17 cellular contexts compared by ENCODE assay signal in the genomic region with DNA sequence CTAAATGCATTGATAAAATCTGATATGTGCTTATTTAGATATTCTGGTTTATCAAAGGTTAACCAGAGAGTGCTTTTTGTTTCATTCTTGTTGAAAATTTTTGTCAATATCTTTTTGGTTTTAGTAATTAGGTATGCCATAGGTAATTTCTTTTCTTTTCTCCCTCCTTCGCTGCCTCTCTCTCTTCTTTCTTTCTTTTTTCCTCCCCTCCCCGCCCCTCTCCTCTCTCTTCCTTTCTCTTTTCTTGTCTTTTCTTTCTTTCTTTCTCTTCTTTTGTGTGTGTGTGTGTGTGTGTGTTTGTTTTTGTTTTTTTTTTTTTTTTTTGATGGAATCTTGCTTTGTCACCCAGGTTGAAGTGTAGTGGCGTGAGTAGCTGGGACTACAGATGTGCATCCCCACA. TPM values are rescaled to one million over a fixed set of nuclear protein-coding genes. Genes with fewer than 3 reads are reported as not detected.
DNase-seq lines count a peak whose midpoint lies in the region; ATAC-seq and TF ChIP-seq lines count a peak whose summit lies in the region.
"Had no signal": no experiment of that assay in that cellular context is flagged by ENCODE, and none has a peak within 500 bp of the region (broad histone marks: within the 10 kb centered on the region; RNA-seq: fewer than 3 reads in every experiment).

No MANE protein-coding gene starts in this region.

- no peak overlapping the region for H2AFZ ChIP-seq in hepatocyte

- no peaks in the 10 kb centered on the region for H3K36me3 ChIP-seq in hepatocyte (replicated peaks; ENCODE audit: insufficient read depth, low read depth)
- H3K36me3 ChIP-seq: spleen, thyroid gland had no signal

- peak overlapping the region; percentile 50 for H3K4me3 Mint-ChIP-seq in activated CD4-positive, alpha-beta T cell treated with anti-CD3 and anti-CD28 coated beads, Interleukin-2, amount 10 ng/mL, durations not matched to agents 24 days and 14 days
- H3K4me3 Mint-ChIP-seq in stimulated activated effector memory CD8-positive, alpha-beta T cell treated with anti-CD3 and anti-CD28 coated beads, Interleukin-12 subunit alpha, Interleukin-12 subunit beta, amount 100 ng/mL, for 72 hours: peak overlapping the region; percentile 21
- H3K4me3 Mint-ChIP-seq: IgD-negative memory B cell had no signal

- no peaks in the 10 kb centered on the region for H3K27me3 Mint-ChIP-seq in activated CD4-positive, alpha-beta T cell treated with anti-CD3 and anti-CD28 coated beads, Interleukin-2, amount 10 ng/mL, durations not matched to agents 24 days and 14 days
- H3K27me3 Mint-ChIP-seq: IgD-negative memory B cell had no signal

- no peaks in the 10 kb centered on the region for H3K36me3 Mint-ChIP-seq in activated CD4-positive, alpha-beta T cell treated with anti-CD3 and anti-CD28 coated beads, Interleukin-2, amount 10 ng/mL, durations not matched to agents 24 days and 14 days (ENCODE audit: low read depth)
- H3K36me3 Mint-ChIP-seq in stimulated activated effector memory CD8-positive, alpha-beta T cell treated with anti-CD3 and anti-CD28 coated beads, Interleukin-12 subunit alpha, Interleukin-12 subunit beta, amount 100 ng/mL, for 72 hours: peaks cover 29% of the 10 kb centered on the region

- no peak overlapping the region for H3K4me3 ChIP-seq in hepatocyte
- H3K4me3 ChIP-seq: spleen, thyroid gland had no signal

- no peak for DNase-seq in activated CD4-positive, alpha-beta T cell treated with anti-CD3 and anti-CD28 coated beads, Interleukin-2, amount 10 ng/mL, durations not matched to agents 24 days and 14 days
- DNase-seq in activated CD4-positive, alpha-beta T cell treated with anti-CD3 and anti-CD28 coated beads, Interleukin-2, amount 50 U/mL, for 48 hours: no peak
- DNase-seq in hepatocyte (ENCODE audit: low spot score) (no peak), left cardiac atrium (no peak)
- DNase-seq in stimulated activated effector memory CD8-positive, alpha-beta T cell treated with anti-CD3 and anti-CD28 coated beads, Interleukin-12 subunit alpha, Interleukin-12 subunit beta, amount 100 ng/mL, for 72 hours (ENCODE audit: low spot score in 2 of 2): no peak
- DNase-seq: activated T-cell treated with anti-CD3 and anti-CD28 coated beads for 4 hours; DMS153; effector CD8-positive, alpha-beta T cell; NCI-H1417 treated with DMSO at 0.1 percent for 48 hours; NCI-H510A; spleen; thyroid gland had no signal

- H3K4me2 ChIP-seq in hepatocyte: no peak overlapping the region

- H3K4me1 Mint-ChIP-seq in activated CD4-positive, alpha-beta T cell treated with anti-CD3 and anti-CD28 coated beads, Interleukin-2, amount 10 ng/mL, durations not matched to agents 24 days and 14 days: peaks cover 75% of the 10 kb centered on the region
- peaks cover 83% of the 10 kb centered on the region for H3K4me1 Mint-ChIP-seq in stimulated activated effector memory CD8-positive, alpha-beta T cell treated with anti-CD3 and anti-CD28 coated beads, Interleukin-12 subunit alpha, Interleukin-12 subunit beta, amount 100 ng/mL, for 72 hours

- H3K9me2 ChIP-seq in hepatocyte (replicated peaks; ENCODE audit: insufficient read depth): no peaks in the 10 kb centered on the region

- intact Hi-C loops in activated CD4-positive, alpha-beta T cell treated with anti-CD3 and anti-CD28 coated beads, Interleukin-2, amount 10 ng/mL, durations not matched to agents 24 days and 14 days (cut with micrococcal nuclease): loop anchor here (5.0 kb wide), 2 partner anchors 163 to 1792 kb away; partner anchors contain the start of gene NDUFS5
- intact Hi-C loops in left cardiac atrium (cut with DNase I): loop anchor here (2.0 to 5.0 kb wide), 4 partner anchors 67 to 237 kb away; no protein-coding TSS in a partner anchor

- no peaks in the 10 kb centered on the region for H3K9me3 ChIP-seq in hepatocyte (ENCODE audit: low read depth)
- H3K9me3 ChIP-seq: spleen, thyroid gland had no signal

- H3K27me3 ChIP-seq in hepatocyte: no peaks in the 10 kb centered on the region
- H3K27me3 ChIP-seq: spleen, thyroid gland had no signal

- 78% methylated on average over 3 of the region's 3 CpGs for WGBS in hepatocyte (ENCODE audit: low lambda C conversion rate, missing lambda C conversion rate)

- H3K27ac Mint-ChIP-seq in activated CD4-positive, alpha-beta T cell treated with anti-CD3 and anti-CD28 coated beads, Interleukin-2, amount 10 ng/mL, durations not matched to agents 24 days and 14 days: peak overlapping the region; percentile 87
- peak overlapping the region; percentile 96 for H3K27ac Mint-ChIP-seq in stimulated activated effector memory CD8-positive, alpha-beta T cell treated with anti-CD3 and anti-CD28 coated beads, Interleukin-12 subunit alpha, Interleukin-12 subunit beta, amount 100 ng/mL, for 72 hours

- TF ChIP-seq CTCF in VCaP (conservative IDR thresholded peaks at IDR 0.05) (no peak), hepatocyte (IDR thresholded peaks at IDR 0.05; ENCODE audit: poor library complexity) (no peak)

- no peaks in the 10 kb centered on the region for H3K9me3 Mint-ChIP-seq in activated CD4-positive, alpha-beta T cell treated with anti-CD3 and anti-CD28 coated beads, Interleukin-2, amount 10 ng/mL, durations not matched to agents 24 days and 14 days
- H3K9me3 Mint-ChIP-seq in stimulated activated effector memory CD8-positive, alpha-beta T cell treated with anti-CD3 and anti-CD28 coated beads, Interleukin-12 subunit alpha, Interleukin-12 subunit beta, amount 100 ng/mL, for 72 hours: no peaks in the 10 kb centered on the region
- H3K9me3 Mint-ChIP-seq: IgD-negative memory B cell had no signal

- peaks cover 67% of the 10 kb centered on the region for H3K79me2 ChIP-seq in hepatocyte

- H4K20me1 ChIP-seq in hepatocyte (ENCODE audit: insufficient read depth, poor library complexity, severe bottlenecking): no peaks in the 10 kb centered on the region

- H3K27ac ChIP-seq in VCaP: peak overlapping the region; percentile 26; the same call in 1 of the 2 replicates
- H3K27ac ChIP-seq in hepatocyte: peak overlapping the region; percentile 53

- peaks cover 12% of the 10 kb centered on the region for H3K4me1 ChIP-seq in hepatocyte (ENCODE audit: insufficient read depth)

- ATAC-seq in stimulated activated effector memory CD8-positive, alpha-beta T cell treated with anti-CD3 and anti-CD28 coated beads, Interleukin-12 subunit alpha, Interleukin-12 subunit beta, amount 100 ng/mL, for 72 hours: no peak
- ATAC-seq in HG03469 (IDR thresholded peaks at IDR 0.05; ENCODE audit: unreplicated experiment) (no peak), GM21360 (IDR thresholded peaks at IDR 0.05; ENCODE audit: unreplicated experiment) (no peak), left cardiac atrium (no peak)
- ATAC-seq: Right ventricle myocardium inferior had no signal

RNA-seq across cellular contexts. Expression of gene MACF1, which starts 14.4 kb away (rescaled TPM):
- total RNA-seq in activated CD4-positive, alpha-beta T cell treated with anti-CD3 and anti-CD28 coated beads, Interleukin-2, amount 10 ng/mL, durations not matched to agents 24 days and 14 days: 203 and 204 TPM in 2 replicates
- total RNA-seq in hepatocyte: 136 TPM in 2 replicates
- 47.1 and 60.1 TPM in 2 replicates for polyA plus RNA-seq in hepatocyte
- 100 to 1,000 TPM; 263 to 280 TPM for total RNA-seq in left cardiac atrium
